In the genomic region with DNA sequence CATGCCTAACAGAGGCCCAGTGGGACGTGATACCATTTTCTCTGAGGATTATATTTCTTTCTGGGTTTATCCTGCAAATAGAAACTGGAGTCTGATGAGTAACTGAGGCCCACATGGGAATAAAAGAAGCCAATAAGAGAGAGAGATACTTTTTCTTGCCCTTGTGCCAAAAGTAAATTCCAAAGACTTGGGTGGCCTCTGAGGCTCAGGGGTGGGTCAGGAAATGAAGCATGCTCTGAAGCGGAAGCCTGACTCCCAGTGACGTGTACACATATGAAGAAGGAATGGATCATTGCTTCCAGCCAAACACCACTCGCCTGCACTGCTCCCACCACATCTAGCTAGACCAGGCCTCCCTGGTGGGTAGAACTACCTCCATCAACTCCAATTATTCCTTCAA, we compare ENCODE assay signal across 14 cellular contexts.
DNase-seq lines count a peak whose midpoint lies in the region; ATAC-seq, FAIRE-seq and TF ChIP-seq lines count a peak whose summit lies in the region.
"Had no signal": no experiment of that assay in that cellular context is flagged by ENCODE, and none has a peak within 500 bp of the region (broad histone marks: within the 10 kb centered on the region; RNA-seq: fewer than 3 reads in every experiment).

No MANE protein-coding gene starts in this region.

- peak; percentile 60 for DNase-seq in H54 (ENCODE audit: insufficient read length, low spot score)
- DNase-seq in amniotic stem cell (lab: John Stamatoyannopoulos, UW) = peak; percentile 63
- no peak for DNase-seq in glutamatergic neuron
- DNase-seq in smooth muscle cell of the brain vasculature (ENCODE audit: low read depth, low spot score) = peak; percentile 62
- DNase-seq in HepG2 (ENCODE audit: low spot score) = no peak
- no peak for DNase-seq in activated T-cell treated with anti-CD3 and anti-CD28 coated beads, Interleukin-2, amount 50 U/mL, for 24 hours
- DNase-seq in NCI-H187 (lab: John Stamatoyannopoulos, UW) = no peak
- DNase-seq in AML-193 (lab: John Stamatoyannopoulos, UW) = no peak
- DNase-seq: activated gamma-delta T cell; GOT3; stimulated activated naive B cell treated with anti-CD40 and anti-IgM and Interleukin-4, amounts not matched to agents 10 μg/mL and 1 μg/mL and 100 μg/mL, for 72 hours had no signal

- no peak overlapping the region for H3K4me2 ChIP-seq in HepG2 (ENCODE audit: low read depth, low read length)

- peaks cover 42% of the 10 kb centered on the region for H3K4me1 Mint-ChIP-seq in glutamatergic neuron (ENCODE audit: low read depth, unreplicated experiment)
- peaks cover 4% of the 10 kb centered on the region for H3K4me1 Mint-ChIP-seq in activated T-cell treated with anti-CD3 and anti-CD28 coated beads, Interleukin-2, amount 50 U/mL, for 24 hours (ENCODE audit: low read depth)

- intact Hi-C loops in HepG2 (cut with micrococcal nuclease; ENCODE audit: unreplicated experiment) = loop anchor here (10.0 kb wide), 1 partner anchor 1577 kb away; no protein-coding TSS in a partner anchor

- POLR2A ChIA-PET in HepG2 (lab: Yijun Ruan, JAX) = no interaction called here

- no peak overlapping the region for H3K4me3 ChIP-seq in HepG2 (replicated peaks in 1 of 3; ENCODE audit: insufficient read depth in 1 of 3, low read depth in 2 of 3, low read length in 3 of 3)

- TF ChIP-seq RAD21 in HepG2 (CRISPR knock-in tag; IDR thresholded peaks at IDR 0.05) = no peak

- CTCF ChIA-PET in HepG2 (lab: Yijun Ruan, JAX; ENCODE audit: low intra/inter-chr PET ratio, low total read pairs) = no interaction called here

- peaks cover 14% of the 10 kb centered on the region for H3K27me3 Mint-ChIP-seq in glutamatergic neuron (ENCODE audit: unreplicated experiment)
- peaks cover 6% of the 10 kb centered on the region for H3K27me3 Mint-ChIP-seq in activated T-cell treated with anti-CD3 and anti-CD28 coated beads, Interleukin-2, amount 50 U/mL, for 24 hours

- FAIRE-seq in H54 (lab: Jason Lieb, UNC) = peak; percentile 20
- no peak for FAIRE-seq in HepG2 (lab: Jason Lieb, UNC)
- FAIRE-seq: endometrium had no signal

- 29% methylated on average over 4 of the region's 4 CpGs for WGBS in HepG2 (ENCODE audit: low lambda C conversion rate)

- peaks cover 13% of the 10 kb centered on the region for H3K9me3 Mint-ChIP-seq in glutamatergic neuron (ENCODE audit: unreplicated experiment)
- no peaks in the 10 kb centered on the region for H3K9me3 Mint-ChIP-seq in activated T-cell treated with anti-CD3 and anti-CD28 coated beads, Interleukin-2, amount 50 U/mL, for 24 hours
- H3K9me3 Mint-ChIP-seq: stimulated activated naive B cell treated with anti-CD40 and anti-IgM and Interleukin-4, amounts not matched to agents 10 μg/mL and 1 μg/mL and 100 μg/mL, for 72 hours had no signal

- in situ Hi-C loops in HepG2 (cut with HindIII; ENCODE audit: extremely low pct_ligation_motif_present, low pct_unique_long_range_greater_than_20kb) = loop anchor here (10.0 kb wide), 1 partner anchor 1187 kb away; no protein-coding TSS in a partner anchor

- no peaks in the 10 kb centered on the region for H4K20me1 ChIP-seq in HepG2 (ENCODE audit: insufficient read depth, low read length)

- H3K36me3 ChIP-seq in HepG2 (replicated peaks in 1 of 2; ENCODE audit: control insufficient read depth in 1 of 2, insufficient read depth in 2 of 2, low read length in 2 of 2) = no peaks in the 10 kb centered on the region

- no peaks in the 10 kb centered on the region for H3K79me2 ChIP-seq in HepG2 (ENCODE audit: insufficient read depth, low read length)

- TF ChIP-seq EP300 in HepG2 (IDR thresholded peaks at IDR 0.05; ENCODE audit: low read depth in 2 of 2, low read length in 2 of 2) (no peak), HepG2 (CRISPR knock-in tag; IDR thresholded peaks at IDR 0.05; ENCODE audit: borderline replicate concordance) (no peak)

- TF ChIP-seq CTCF in glutamatergic neuron (IDR thresholded peaks at IDR 0.05; ENCODE audit: partially characterized antibody, unreplicated experiment) = no peak
- TF ChIP-seq CTCF in HepG2 (CRISPR knock-in tag; IDR thresholded peaks at IDR 0.05) = no peak

- H3K9me3 ChIP-seq in HepG2 (ENCODE audit: low read length) = no peaks in the 10 kb centered on the region

- BruUV-seq in HepG2 (replicated peaks; lab: Mats Ljungman, UMichigan) = no TSS peak

- H3K4me1 ChIP-seq in HepG2 (ENCODE audit: insufficient read depth, low read length) = no peaks in the 10 kb centered on the region

- no peaks in the 10 kb centered on the region for H3K27me3 ChIP-seq in HepG2 (ENCODE audit: control insufficient read depth in 1 of 2, insufficient read depth in 2 of 2, low read length in 2 of 2)

- H2AFZ ChIP-seq in HepG2 (ENCODE audit: low read length) = no peak overlapping the region

- peak overlapping the region; percentile 91 for H3K27ac Mint-ChIP-seq in glutamatergic neuron (ENCODE audit: unreplicated experiment)
- no peak overlapping the region for H3K27ac Mint-ChIP-seq in activated T-cell treated with anti-CD3 and anti-CD28 coated beads, Interleukin-2, amount 50 U/mL, for 24 hours

- ATAC-seq in HepG2 = no peak
- ATAC-seq: Panc1; stimulated activated naive B cell treated with anti-CD40 and anti-IgM and Interleukin-4, amounts not matched to agents 10 μg/mL and 1 μg/mL and 100 μg/mL, for 72 hours had no signal

- TF ChIP-seq POLR2A in H54 (IDR thresholded peaks at IDR 0.05; ENCODE audit: low read depth, low read length) = no peak
- no peak for TF ChIP-seq POLR2A in HepG2 (IDR thresholded peaks at IDR 0.05; ENCODE audit: insufficient read depth in 1 of 2, low read depth in 2 of 2, low read length in 2 of 2)

- no peak overlapping the region for H3K9ac ChIP-seq in HepG2 (ENCODE audit: insufficient read depth, low read depth, low read length)

- no peak overlapping the region for H3K27ac ChIP-seq in HepG2 (ENCODE audit: extremely low read length, insufficient read depth, low read length)
- H3K27ac ChIP-seq: HL-60 had no signal

- peaks cover 4% of the 10 kb centered on the region for H3K36me3 Mint-ChIP-seq in glutamatergic neuron (ENCODE audit: unreplicated experiment)
- H3K36me3 Mint-ChIP-seq in activated T-cell treated with anti-CD3 and anti-CD28 coated beads, Interleukin-2, amount 50 U/mL, for 24 hours (ENCODE audit: low read depth) = no peaks in the 10 kb centered on the region
- H3K36me3 Mint-ChIP-seq: stimulated activated naive B cell treated with anti-CD40 and anti-IgM and Interleukin-4, amounts not matched to agents 10 μg/mL and 1 μg/mL and 100 μg/mL, for 72 hours had no signal

- H3K4me3 Mint-ChIP-seq in glutamatergic neuron (ENCODE audit: unreplicated experiment) = peak overlapping the region; percentile 56
- H3K4me3 Mint-ChIP-seq in activated T-cell treated with anti-CD3 and anti-CD28 coated beads, Interleukin-2, amount 50 U/mL, for 24 hours = no peak overlapping the region
- H3K4me3 Mint-ChIP-seq: stimulated activated naive B cell treated with anti-CD40 and anti-IgM and Interleukin-4, amounts not matched to agents 10 μg/mL and 1 μg/mL and 100 μg/mL, for 72 hours had no signal

TF ChIP-seq in HepG2, 621 proteins besides CTCF, POLR2A, EP300 and RAD21:
- no peak for TF ChIP-seq SNAI1 (CRISPR knock-in tag; IDR thresholded peaks at IDR 0.05; ENCODE audit: borderline replicate concordance)
- no peak for TF ChIP-seq CBX2 (IDR thresholded peaks at IDR 0.05; ENCODE audit: low read depth, low read length)
- no peak for TF ChIP-seq CBX2 (CRISPR knock-in tag; IDR thresholded peaks at IDR 0.05; ENCODE audit: low read depth)
- no peak for TF ChIP-seq ZNF563 (CRISPR knock-in tag; IDR thresholded peaks at IDR 0.05)
- no peak for TF ChIP-seq PRDM10 (CRISPR knock-in tag; IDR thresholded peaks at IDR 0.05; ENCODE audit: low read depth)
- no peak for TF ChIP-seq PRPF4 (IDR thresholded peaks at IDR 0.05; ENCODE audit: low read depth, low read length, poor library complexity, severe bottlenecking)
- no peak for TF ChIP-seq ZKSCAN1 (IDR thresholded peaks at IDR 0.05; ENCODE audit: low read length)
- TF ChIP-seq MTA3 (CRISPR knock-in tag; IDR thresholded peaks at IDR 0.05) = no peak
- TF ChIP-seq HOXD1 (CRISPR knock-in tag; IDR thresholded peaks at IDR 0.05) = no peak
- no peak for TF ChIP-seq GATA4 (IDR thresholded peaks at IDR 0.05; ENCODE audit: borderline replicate concordance, low read depth)
TF ChIP-seq in HepG2: peak in this region for 0.

Comparison
In these comparisons a context has a peak if more than half of its experiments do, and no peak if none do; other contexts are left out.
1. DNase-seq: peak in H54 (single experiment), amniotic stem cell (single experiment) and smooth muscle cell of the brain vasculature (single experiment); none in glutamatergic neuron (single experiment), HepG2 (single experiment), activated T-cell treated with anti-CD3 and anti-CD28 coated beads, Interleukin-2, amount 50 U/mL, for 24 hours (single experiment), NCI-H187 (0 of 2) and AML-193 (0 of 2).